Comparison of ENCODE assay signal across 1 cellular context in genomic region chr4:87235020-87235671, GRCh38.
TF ChIP-seq lines count a peak whose summit lies in the region.

No MANE protein-coding gene starts in this region.

TF ChIP-seq in HepG2, 621 proteins besides CTCF, POLR2A, EP300 and RAD21 (continued from another document):
- TF ChIP-seq ATF6 (CRISPR knock-in tag; conservative IDR thresholded peaks at IDR 0.05) (no peak), ZMYM2 (CRISPR knock-in tag; IDR thresholded peaks at IDR 0.05) (no peak)
